In genomic region chr4:172750910-172751309, GRCh38 we compare ENCODE assay signal across 13 cellular contexts.
DNase-seq lines count a peak whose midpoint lies in the region; ATAC-seq and TF ChIP-seq lines count a peak whose summit lies in the region.
"Had no signal": no experiment of that assay in that cellular context is flagged by ENCODE, and none has a peak within 500 bp of the region (broad histone marks: within the 10 kb centered on the region; RNA-seq: fewer than 3 reads in every experiment).

No MANE protein-coding gene starts in this region.

- no peak overlapping the region for H3K27ac Mint-ChIP-seq in glutamatergic neuron (ENCODE audit: unreplicated experiment)
- H3K27ac Mint-ChIP-seq: neural progenitor cell had no signal

- intact Hi-C loops in left lung (cut with DNase I), result no loop called here
- intact Hi-C loops in heart left ventricle (cut with DNase I), result no loop called here
- intact Hi-C loops in PC-3 (cut with micrococcal nuclease), result no loop called here

- no peaks in the 10 kb centered on the region for H3F3A ChIP-seq in PC-3 (ENCODE audit: low read length, unreplicated experiment)

- WGBS in heart left ventricle, 4 donors, result 73 to 82% (median 77%) methylated on average over 1 of the region's 1 CpG

- H3K9me2 ChIP-seq in PC-3 (replicated peaks; ENCODE audit: low read length), result no peaks in the 10 kb centered on the region

- TF ChIP-seq CTCF in GM13977 (IDR thresholded peaks at IDR 0.05; ENCODE audit: extremely low read depth, insufficient read depth, missing control alignments) (no peak), left lung (IDR thresholded peaks at IDR 0.05) (no peak), heart left ventricle (IDR thresholded peaks at IDR 0.05) (no peak), glutamatergic neuron (IDR thresholded peaks at IDR 0.05; ENCODE audit: partially characterized antibody, unreplicated experiment) (no peak), PC-3 (conservative IDR thresholded peaks at IDR 0.05; ENCODE audit: low read depth, low read length) (no peak)

- H3K4me1 Mint-ChIP-seq in glutamatergic neuron (ENCODE audit: low read depth, unreplicated experiment), result no peaks in the 10 kb centered on the region
- H3K4me1 Mint-ChIP-seq: neural progenitor cell had no signal

- H3K9me3 ChIP-seq in left lung (peaks cover 0 to 2% of the 10 kb centered on the region in 2 donors), heart left ventricle (peaks cover 0 to 4% (median 0%) of the 10 kb centered on the region in 12 donors), PC-3 (ENCODE audit: low read length) (no peaks in the 10 kb centered on the region)

- H4K20me1 ChIP-seq in PC-3 (ENCODE audit: low read length), result no peaks in the 10 kb centered on the region

- no peaks in the 10 kb centered on the region for H3K27me3 ChIP-seq in left lung
- no peaks in the 10 kb centered on the region for H3K27me3 ChIP-seq in heart left ventricle
- H3K27me3 ChIP-seq in PC-3 (ENCODE audit: low read length), result no peaks in the 10 kb centered on the region
- H3K27me3 ChIP-seq: neural progenitor cell had no signal

- TF ChIP-seq POLR2A in heart left ventricle (IDR thresholded peaks at IDR 0.05), result no peak

- no peak overlapping the region for H3K4me3 Mint-ChIP-seq in glutamatergic neuron (ENCODE audit: unreplicated experiment)
- H3K4me3 Mint-ChIP-seq: neural progenitor cell had no signal

- no TSS peak for BruUV-seq in PC-3 (replicated peaks; lab: Mats Ljungman, UMichigan)

- H3K36me3 ChIP-seq in left lung (no peaks in the 10 kb centered on the region), heart left ventricle (no peaks in the 10 kb centered on the region), PC-3 (ENCODE audit: low read depth, low read length) (no peaks in the 10 kb centered on the region)
- H3K36me3 ChIP-seq: neural progenitor cell had no signal

- in situ Hi-C loops in GM13977 (cut with MboI; ENCODE audit: low pct_unique_long_range_greater_than_20kb, low sequenced_read_pairs, unreplicated experiment), result no loop called here

- peaks cover 6% of the 10 kb centered on the region for H3K36me3 Mint-ChIP-seq in glutamatergic neuron (ENCODE audit: unreplicated experiment)
- H3K36me3 Mint-ChIP-seq: neural progenitor cell had no signal

- no peaks in the 10 kb centered on the region for H3K79me2 ChIP-seq in PC-3 (ENCODE audit: low read length)

- no peak overlapping the region for H3K27ac ChIP-seq in left lung
- no peak overlapping the region for H3K27ac ChIP-seq in heart left ventricle
- no peak overlapping the region for H3K27ac ChIP-seq in PC-3 (ENCODE audit: low read length)
- H3K27ac ChIP-seq: neural progenitor cell had no signal

- POLR2A ChIA-PET in PC-3 (lab: Charles Lee; ENCODE audit: unreplicated experiment), result no interaction called here

- no peak overlapping the region for H2AFZ ChIP-seq in PC-3 (ENCODE audit: low read length)

- H3K4me3 ChIP-seq in left lung, result no peak overlapping the region
- no peak overlapping the region for H3K4me3 ChIP-seq in heart left ventricle
- H3K4me3 ChIP-seq in PC-3 (ENCODE audit: low read length), result no peak overlapping the region
- H3K4me3 ChIP-seq: neural progenitor cell had no signal

- peaks cover 4% of the 10 kb centered on the region for H3K9me3 Mint-ChIP-seq in glutamatergic neuron (ENCODE audit: unreplicated experiment)

- peaks cover 4% of the 10 kb centered on the region for H3K27me3 Mint-ChIP-seq in glutamatergic neuron (ENCODE audit: unreplicated experiment)

- no peak overlapping the region for H3K9ac ChIP-seq in PC-3 (ENCODE audit: low read length)
- H3K9ac ChIP-seq: neural progenitor cell had no signal

- CTCF ChIA-PET in PC-3 (lab: Charles Lee), result no interaction called here

- peak; percentile 79 for ATAC-seq in GM19372 (IDR thresholded peaks at IDR 0.05; ENCODE audit: low read depth, unreplicated experiment)
- ATAC-seq in HG02678 (IDR thresholded peaks at IDR 0.05; ENCODE audit: unreplicated experiment), result peak; percentile 93
- peak; percentile 99 for ATAC-seq in HG03378 (IDR thresholded peaks at IDR 0.05; ENCODE audit: unreplicated experiment)
- no peak for ATAC-seq in left lung
- no peak for ATAC-seq in heart left ventricle
- ATAC-seq in PC-3, result no peak

- H3K4me1 ChIP-seq in left lung (no peaks in the 10 kb centered on the region), heart left ventricle (no peaks in the 10 kb centered on the region), PC-3 (ENCODE audit: insufficient read depth, low read length) (no peaks in the 10 kb centered on the region)
- H3K4me1 ChIP-seq: neural progenitor cell had no signal

- no peak overlapping the region for H3K4me2 ChIP-seq in PC-3 (ENCODE audit: low read length)
- H3K4me2 ChIP-seq: neural progenitor cell had no signal

- peak; percentile 32 for DNase-seq in GM13977 (ENCODE audit: low spot score)
- no peak for DNase-seq in left lung
- no peak for DNase-seq in heart left ventricle
- DNase-seq in glutamatergic neuron, result no peak
- no peak for DNase-seq in PC-3
- DNase-seq: activated CD4-positive, alpha-beta T cell treated with anti-CD3 and anti-CD28 coated beads for 48 hours; AML-193; foreskin fibroblast; NCI-H748 treated with DMSO at 0.1 percent for 48 hours had no signal

Comparison
In these comparisons a context has a peak if more than half of its experiments do, and no peak if none do; other contexts are left out.
1. ATAC-seq: peak in GM19372 (single experiment), HG02678 (single experiment) and HG03378 (single experiment); none in left lung (single experiment), heart left ventricle (0 of 4) and PC-3 (single experiment).